In the genomic region with DNA sequence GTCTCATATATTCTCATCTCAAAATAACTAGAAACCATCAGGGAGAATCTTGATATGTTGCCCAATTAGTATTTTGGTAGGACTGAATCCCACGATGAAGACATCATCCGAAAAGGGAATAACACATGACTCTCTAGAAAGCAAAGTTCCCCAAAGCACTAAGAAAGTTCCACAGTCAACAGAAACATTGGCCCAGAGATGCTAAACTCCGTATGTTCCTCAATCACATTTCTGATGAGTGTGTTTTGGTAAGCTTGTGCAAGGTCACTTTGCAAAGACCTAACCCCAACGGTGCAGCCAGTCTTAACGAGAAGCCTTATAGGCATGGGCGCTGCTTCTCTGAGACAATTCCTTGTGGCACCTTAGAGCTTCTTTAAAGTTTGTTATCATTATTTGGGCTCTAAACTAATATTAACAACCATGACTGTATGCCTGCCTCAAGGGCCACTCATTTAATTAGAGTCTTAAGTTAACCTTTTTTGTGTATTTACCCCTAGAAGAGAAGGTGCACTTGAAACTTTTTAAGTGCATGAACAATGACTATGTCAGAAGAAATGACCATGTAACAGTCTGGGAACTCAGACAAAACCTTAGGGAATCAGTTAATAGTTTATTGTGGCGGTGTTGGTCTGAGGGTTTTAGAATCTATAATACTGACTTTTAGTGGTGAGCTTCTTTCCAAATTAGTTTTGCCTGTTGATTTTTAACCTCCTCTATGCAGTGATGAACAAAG, we compare ENCODE assay signal across 19 cellular contexts.
DNase-seq lines count a peak whose midpoint lies in the region; ATAC-seq, FAIRE-seq and TF ChIP-seq lines count a peak whose summit lies in the region.
"Had no signal": no experiment of that assay in that cellular context is flagged by ENCODE, and none has a peak within 500 bp of the region (broad histone marks: within the 10 kb centered on the region; RNA-seq: fewer than 3 reads in every experiment).

No MANE protein-coding gene starts in this region.

- H3K36me3 ChIP-seq in astrocyte (ENCODE audit: insufficient read depth, low read length) (no peaks in the 10 kb centered on the region), mucosa of descending colon (ENCODE audit: low read depth) (no peaks in the 10 kb centered on the region)
- H3K36me3 ChIP-seq: BE2C had no signal

- H3K27ac ChIP-seq in astrocyte (ENCODE audit: low read depth, low read length): no peak overlapping the region
- H3K27ac ChIP-seq: C4-2B had no signal

- no peaks in the 10 kb centered on the region for H3K27me3 ChIP-seq in astrocyte (ENCODE audit: insufficient read depth, low read length)
- H3K27me3 ChIP-seq: BE2C had no signal

- no peaks in the 10 kb centered on the region for H3K27me3 Mint-ChIP-seq in astrocyte (ENCODE audit: low read depth, unreplicated experiment)
- H3K27me3 Mint-ChIP-seq in activated CD4-positive, alpha-beta T cell treated with anti-CD3 and anti-CD28 coated beads for 36 hours: no peaks in the 10 kb centered on the region
- no peaks in the 10 kb centered on the region for H3K27me3 Mint-ChIP-seq in Calu3 (ENCODE audit: unreplicated experiment)

- no peak overlapping the region for H3K4me3 ChIP-seq in astrocyte (ENCODE audit: insufficient read depth, low read depth, low read length)
- no peak overlapping the region for H3K4me3 ChIP-seq in mucosa of descending colon

- H3K4me3 Mint-ChIP-seq in astrocyte (ENCODE audit: unreplicated experiment) (no peak overlapping the region), Calu3 (ENCODE audit: low read depth, unreplicated experiment) (no peak overlapping the region)
- H3K4me3 Mint-ChIP-seq in activated CD4-positive, alpha-beta T cell treated with anti-CD3 and anti-CD28 coated beads for 36 hours: no peak overlapping the region
- H3K4me3 Mint-ChIP-seq: CD4-positive, alpha-beta memory T cell; H9 had no signal

- no peak overlapping the region for H3K9ac ChIP-seq in astrocyte (ENCODE audit: low read length)

- H3K4me2 ChIP-seq in astrocyte (ENCODE audit: low read length): no peak overlapping the region

- H3K27ac Mint-ChIP-seq in astrocyte (ENCODE audit: unreplicated experiment): no peak overlapping the region
- H3K27ac Mint-ChIP-seq in activated CD4-positive, alpha-beta T cell treated with anti-CD3 and anti-CD28 coated beads for 36 hours: no peak overlapping the region
- no peak overlapping the region for H3K27ac Mint-ChIP-seq in Calu3 (ENCODE audit: unreplicated experiment)
- H3K27ac Mint-ChIP-seq: CD4-positive, alpha-beta memory T cell; H9 had no signal

- POLR2A ChIA-PET in activated CD4-positive, alpha-beta T cell treated with anti-CD3 and anti-CD28 coated beads for 36 hours (lab: Charles Lee): no interaction called here

- no peaks in the 10 kb centered on the region for H4K20me1 ChIP-seq in astrocyte (ENCODE audit: insufficient read depth, low read length)

- BruUV-seq in Calu3 (replicated peaks; lab: Mats Ljungman, UMichigan): no TSS peak

- no peak overlapping the region for H2AFZ ChIP-seq in astrocyte (ENCODE audit: low read depth, low read length)

- H3K4me1 Mint-ChIP-seq in astrocyte (ENCODE audit: low read depth, unreplicated experiment) (no peaks in the 10 kb centered on the region), Calu3 (ENCODE audit: low read depth, unreplicated experiment) (peaks cover 21% of the 10 kb centered on the region)
- no peaks in the 10 kb centered on the region for H3K4me1 Mint-ChIP-seq in activated CD4-positive, alpha-beta T cell treated with anti-CD3 and anti-CD28 coated beads for 36 hours
- H3K4me1 Mint-ChIP-seq: CD4-positive, alpha-beta memory T cell had no signal

- FAIRE-seq in astrocyte (lab: Jason Lieb, UNC): no peak
- FAIRE-seq: D721Med, G401.6, GM12891 had no signal

- CTCF ChIA-PET in activated CD4-positive, alpha-beta T cell treated with anti-CD3 and anti-CD28 coated beads for 36 hours (lab: Charles Lee): no interaction called here
- CTCF ChIA-PET in Calu3 (lab: Charles Lee): no interaction called here

- intact Hi-C loops in mucosa of descending colon (cut with DNase I, micrococcal nuclease) (no loop called here), sciatic nerve (cut with DNase I) (no loop called here), Calu3 (cut with micrococcal nuclease; ENCODE audit: unreplicated experiment) (no loop called here)
- intact Hi-C loops in activated CD4-positive, alpha-beta T cell treated with anti-CD3 and anti-CD28 coated beads for 36 hours (cut with DNase I, micrococcal nuclease): no loop called here

- H3K9me3 ChIP-seq in astrocyte (ENCODE audit: insufficient read depth, low read depth, low read length): no peaks in the 10 kb centered on the region
- no peaks in the 10 kb centered on the region for H3K9me3 ChIP-seq in mucosa of descending colon
- H3K9me3 ChIP-seq: BE2C had no signal

- H3K79me2 ChIP-seq in astrocyte (ENCODE audit: insufficient read depth, low read length): no peaks in the 10 kb centered on the region

- no peaks in the 10 kb centered on the region for H3K36me3 Mint-ChIP-seq in astrocyte (ENCODE audit: low read depth, unreplicated experiment)
- no peaks in the 10 kb centered on the region for H3K36me3 Mint-ChIP-seq in activated CD4-positive, alpha-beta T cell treated with anti-CD3 and anti-CD28 coated beads for 36 hours (ENCODE audit: low read depth)
- H3K36me3 Mint-ChIP-seq in Calu3 (ENCODE audit: insufficient read depth, unreplicated experiment): no peaks in the 10 kb centered on the region
- H3K36me3 Mint-ChIP-seq: CD4-positive, alpha-beta memory T cell had no signal

- ATAC-seq in mucosa of descending colon (peak; percentile 14), sciatic nerve (peak; percentile 20), GM21423 (IDR thresholded peaks at IDR 0.05; ENCODE audit: unreplicated experiment) (no peak)
- ATAC-seq in activated CD4-positive, alpha-beta T cell treated with anti-CD3 and anti-CD28 coated beads for 36 hours: no peak

- H3K9me3 Mint-ChIP-seq in astrocyte (ENCODE audit: unreplicated experiment) (no peaks in the 10 kb centered on the region), Calu3 (ENCODE audit: low read depth, unreplicated experiment) (peaks cover 5% of the 10 kb centered on the region)
- no peaks in the 10 kb centered on the region for H3K9me3 Mint-ChIP-seq in activated CD4-positive, alpha-beta T cell treated with anti-CD3 and anti-CD28 coated beads for 36 hours (ENCODE audit: low read depth)
- H3K9me3 Mint-ChIP-seq: H9 had no signal

- H3K4me1 ChIP-seq in astrocyte (ENCODE audit: insufficient read depth, low read length) (peaks cover 8% of the 10 kb centered on the region), mucosa of descending colon (ENCODE audit: low read depth) (no peaks in the 10 kb centered on the region)
- H3K4me1 ChIP-seq: BE2C had no signal

- TF ChIP-seq CTCF in astrocyte (IDR thresholded peaks at IDR 0.05; ENCODE audit: insufficient read depth, low read depth, low read length) (no peak), mucosa of descending colon (IDR thresholded peaks at IDR 0.05) (no peak), Calu3 (IDR thresholded peaks at IDR 0.05; ENCODE audit: unreplicated experiment) (no peak)

- peak; percentile 48 for DNase-seq in astrocyte (ENCODE audit: low read depth)
- DNase-seq in kidney tubule cell (ENCODE audit: low spot score): peak; percentile 28
- no peak for DNase-seq in mucosa of descending colon
- no peak for DNase-seq in sciatic nerve (ENCODE audit: low spot score)
- DNase-seq in activated CD4-positive, alpha-beta T cell treated with anti-CD3 and anti-CD28 coated beads for 36 hours: no peak
- no peak for DNase-seq in Calu3
- DNase-seq: ACHN; BE2C; CD4-positive, alpha-beta memory T cell; DMS153; DMS79 treated with DMSO at 0.1 percent for 48 hours; EL; GOT3; H9 had no signal

Comparison
In these comparisons a context has a peak if more than half of its experiments do, and no peak if none do; other contexts are left out.
1. DNase-seq: peak in astrocyte (single experiment) and kidney tubule cell (single experiment); none in mucosa of descending colon (0 of 3), sciatic nerve (single experiment), activated CD4-positive, alpha-beta T cell treated with anti-CD3 and anti-CD28 coated beads for 36 hours (single experiment) and Calu3 (single experiment).
2. ATAC-seq: peak in mucosa of descending colon (single experiment) and sciatic nerve (single experiment); none in activated CD4-positive, alpha-beta T cell treated with anti-CD3 and anti-CD28 coated beads for 36 hours (single experiment) and GM21423 (single experiment).